In genomic region chr6:157561037-157561790, GRCh38 we compare ENCODE assay signal across 9 cellular contexts.
DNase-seq lines count a peak whose midpoint lies in the region; ATAC-seq and TF ChIP-seq lines count a peak whose summit lies in the region.
"Had no signal": no experiment of that assay in that cellular context is flagged by ENCODE, and none has a peak within 500 bp of the region (broad histone marks: within the 10 kb centered on the region; RNA-seq: fewer than 3 reads in every experiment).

No MANE protein-coding gene starts in this region.

- no peaks in the 10 kb centered on the region for H3K27me3 ChIP-seq in tibial nerve

- peak overlapping the region; percentile 85 for H3K27ac Mint-ChIP-seq in activated B cell treated with CpG ODN at 0.5 μM for 24 hours
- H3K27ac Mint-ChIP-seq: dendritic cell treated with granulocyte-macrophage colony-stimulating factor and Interleukin-4, amounts not matched to agents 40 ng/mL and 50 ng/mL, for 4 days had no signal

- 90 to 91% methylated on average over 19 of the region's 19 CpGs for WGBS in tibial nerve, 2 donors

- peaks cover 98% of the 10 kb centered on the region for H3K4me1 Mint-ChIP-seq in activated B cell treated with CpG ODN at 0.5 μM for 24 hours

- peaks cover 0 to 30% (median 0%) of the 10 kb centered on the region in 4 donors for H3K4me1 ChIP-seq in tibial nerve

- H3K27ac ChIP-seq in tibial nerve, result peak overlapping the region in 1 of 4 donors; percentile 10

- ATAC-seq in GM18498 (IDR thresholded peaks at IDR 0.05; ENCODE audit: unreplicated experiment), result peak; percentile 32
- ATAC-seq in GM21447 (IDR thresholded peaks at IDR 0.05; ENCODE audit: unreplicated experiment), result peak; percentile 34
- peak; percentile 26 for ATAC-seq in HG03432 (IDR thresholded peaks at IDR 0.05; ENCODE audit: unreplicated experiment)
- ATAC-seq in activated B cell treated with CpG ODN at 0.5 μM for 24 hours (ENCODE audit: low read depth), result peak; percentile 6
- no peak for ATAC-seq in sciatic nerve

- no peaks in the 10 kb centered on the region for H3K9me3 Mint-ChIP-seq in activated B cell treated with CpG ODN at 0.5 μM for 24 hours
- H3K9me3 Mint-ChIP-seq: dendritic cell treated with granulocyte-macrophage colony-stimulating factor and Interleukin-4, amounts not matched to agents 40 ng/mL and 50 ng/mL, for 4 days had no signal

- TF ChIP-seq CTCF in activated B cell treated with CpG ODN at 0.5 μM for 24 hours (IDR thresholded peaks at IDR 0.05), result no peak
- TF ChIP-seq CTCF in tibial nerve (IDR thresholded peaks at IDR 0.05), result no peak

- no peaks in the 10 kb centered on the region for H3K36me3 Mint-ChIP-seq in activated B cell treated with CpG ODN at 0.5 μM for 24 hours (ENCODE audit: low read depth)

- intact Hi-C loops in activated B cell treated with CpG ODN at 0.5 μM for 24 hours (cut with micrococcal nuclease) (loop anchor here (1.0 to 5.0 kb wide), 5 partner anchors 36 to 201 kb away; no protein-coding TSS in a partner anchor), sciatic nerve (cut with DNase I) (no loop called here), posterior cingulate gyrus (cut with DNase I) (no loop called here)

- H3K27me3 Mint-ChIP-seq in activated B cell treated with CpG ODN at 0.5 μM for 24 hours, result no peaks in the 10 kb centered on the region

- POLR2A ChIA-PET in activated B cell treated with CpG ODN at 0.5 μM for 24 hours (lab: Charles Lee), result interaction anchor here (0.6 to 3.6 kb wide), 16 partner anchors 9 to 261 kb away, joined by 3 to 34 read pairs (median 9); partner anchors contain the start of genes TMEM242 and ZDHHC14

- CTCF ChIA-PET in activated B cell treated with CpG ODN at 0.5 μM for 24 hours (lab: Charles Lee), result interaction anchor here (1.0 to 1.8 kb wide), 4 partner anchors 39 to 105 kb away, joined by 3 to 8 read pairs (median 4); no protein-coding TSS in a partner anchor

- no peak overlapping the region for H3K4me3 ChIP-seq in tibial nerve

- H3K36me3 ChIP-seq in tibial nerve, result peaks cover 0 to 16% (median 0%) of the 10 kb centered on the region in 3 donors

- peak overlapping the region; percentile 69 for H3K4me3 Mint-ChIP-seq in activated B cell treated with CpG ODN at 0.5 μM for 24 hours
- H3K4me3 Mint-ChIP-seq: dendritic cell treated with granulocyte-macrophage colony-stimulating factor and Interleukin-4, amounts not matched to agents 40 ng/mL and 50 ng/mL, for 4 days had no signal

- no peak for TF ChIP-seq EP300 in tibial nerve (IDR thresholded peaks at IDR 0.05)

- DNase-seq in activated B cell treated with CpG ODN at 0.5 μM for 24 hours, result no peak
- no peak for DNase-seq in sciatic nerve (ENCODE audit: low spot score)
- DNase-seq in posterior cingulate gyrus, result no peak
- DNase-seq in tibial nerve (ENCODE audit: low spot score in 2 of 2), result no peak
- no peak for DNase-seq in medulla oblongata (ENCODE audit: extremely low spot score)

- H3K9me3 ChIP-seq in tibial nerve, result no peaks in the 10 kb centered on the region

- TF ChIP-seq POLR2A in tibial nerve (IDR thresholded peaks at IDR 0.05), result no peak
